ENCODE assay signal across 9 cellular contexts in genomic region chr13:79451500-79451962, GRCh38. TPM values are rescaled to one million over a fixed set of nuclear protein-coding genes. Genes with fewer than 3 reads are reported as not detected.
A peak's percentile ranks its signal among the peaks of the same experiment; 100 is the strongest.
DNase-seq lines count a peak whose midpoint lies in the region; FAIRE-seq and TF ChIP-seq lines count a peak whose summit lies in the region.
"Had no signal": no experiment of that assay in that cellular context is flagged by ENCODE, and none has a peak within 500 bp of the region (broad histone marks: within the 10 kb centered on the region; RNA-seq: fewer than 3 reads in every experiment).

No MANE protein-coding gene starts in this region.

- H3K4me1 ChIP-seq in endothelial cell of umbilical vein (ENCODE audit: control insufficient read depth, extremely low read depth, insufficient read depth, low read length), result peaks cover 14% of the 10 kb centered on the region

- no peaks in the 10 kb centered on the region for H4K20me1 ChIP-seq in endothelial cell of umbilical vein (replicated peaks; ENCODE audit: control insufficient read depth, extremely low read depth, insufficient read depth, low read length)

- H3K4me2 ChIP-seq in endothelial cell of umbilical vein (ENCODE audit: insufficient read depth, low read length), result peak overlapping the region; percentile 18

- H3K9me3 ChIP-seq in endothelial cell of umbilical vein (replicated peaks; ENCODE audit: control insufficient read depth, insufficient read depth, low read length) (no peaks in the 10 kb centered on the region), WERI-Rb-1 (ENCODE audit: severe bottlenecking) (no peaks in the 10 kb centered on the region)

- CTCF ChIA-PET in GM10248 (lab: Yijun Ruan, JAX), result interaction anchor here (0.9 to 2.2 kb wide), 3 partner anchors 23 to 89 kb away, joined by 3 to 13 read pairs (median 4); no protein-coding TSS in a partner anchor
- CTCF ChIA-PET in endothelial cell of umbilical vein (lab: Charles Lee), result interaction anchor here (1.3 to 1.8 kb wide), 3 partner anchors 27 to 90 kb away, joined by 4 to 15 read pairs (median 6); no protein-coding TSS in a partner anchor

- H3K27me3 ChIP-seq in endothelial cell of umbilical vein (ENCODE audit: control insufficient read depth in 2 of 2, insufficient read depth in 2 of 2, low read length in 2 of 2) (no peaks in the 10 kb centered on the region), WERI-Rb-1 (ENCODE audit: insufficient read depth, low read depth, severe bottlenecking) (peaks cover 19% of the 10 kb centered on the region)

- TF ChIP-seq CTCF in GM10248 (IDR thresholded peaks at IDR 0.05; ENCODE audit: control extremely low read depth, extremely low read depth, low read depth, missing control alignments) (no peak), endothelial cell of umbilical vein (IDR thresholded peaks at IDR 0.05; ENCODE audit: extremely low read depth in 1 of 2, insufficient read depth in 1 of 2, low read depth in 1 of 2, low read length in 2 of 2) (no peak), WERI-Rb-1 (IDR thresholded peaks at IDR 0.05; ENCODE audit: low read depth, low read length) (no peak)

- DNase-seq in GM10248 (ENCODE audit: extremely low spot score), result peak; percentile 74
- DNase-seq in H4 (ENCODE audit: low spot score), result peak; percentile 36
- DNase-seq in LHCN-M2 (ENCODE audit: low read depth), result peak; percentile 91
- peak; percentile 74 to 94 for DNase-seq in activated CD4-positive, alpha-beta T cell treated with anti-CD3 and anti-CD28 coated beads, Interleukin-2, amount 50 U/mL, for 24 hours (ENCODE audit: low read depth in 1 of 2, low spot score in 1 of 2)
- DNase-seq in endothelial cell of umbilical vein (ENCODE audit: low read depth, low spot score), result peak; percentile 65
- peak; percentile 81 for DNase-seq in stimulated activated CD4-positive, alpha-beta T cell treated with anti-CD3 and anti-CD28 coated beads, Interleukin-12 subunit alpha, Interleukin-12 subunit beta, amount 100 ng/mL, for 4 hours
- no peak for DNase-seq in WERI-Rb-1
- DNase-seq in hippocampal formation (lab: John Stamatoyannopoulos, UW), result no peak

- no peak overlapping the region for H3K9ac ChIP-seq in endothelial cell of umbilical vein (replicated peaks; ENCODE audit: extremely low read depth, insufficient read depth, low read length)

- FAIRE-seq in endothelial cell of umbilical vein (lab: Jason Lieb, UNC), result peak; percentile 81
- FAIRE-seq: TTC549 had no signal

- H3K36me3 ChIP-seq in endothelial cell of umbilical vein (ENCODE audit: control insufficient read depth in 2 of 2, extremely low read depth in 1 of 2, insufficient read depth in 2 of 2, low read length in 2 of 2), result no peaks in the 10 kb centered on the region
- no peaks in the 10 kb centered on the region for H3K36me3 ChIP-seq in WERI-Rb-1

- no peak overlapping the region for H3K27ac ChIP-seq in endothelial cell of umbilical vein (ENCODE audit: insufficient read depth, low read depth, low read length)
- no peak overlapping the region for H3K27ac ChIP-seq in WERI-Rb-1

- H3K79me2 ChIP-seq in endothelial cell of umbilical vein (ENCODE audit: control insufficient read depth, insufficient read depth, low read length), result no peaks in the 10 kb centered on the region

- H3K9me1 ChIP-seq in endothelial cell of umbilical vein (replicated peaks; ENCODE audit: control insufficient read depth, extremely low read depth, insufficient read depth, low read length), result no peaks in the 10 kb centered on the region

- H2AFZ ChIP-seq in endothelial cell of umbilical vein (ENCODE audit: low read depth, low read length), result peak overlapping the region; percentile 31

- TF ChIP-seq POLR2A in endothelial cell of umbilical vein (IDR thresholded peaks at IDR 0.05; ENCODE audit: low read depth, low read length), result no peak

- H3K4me3 ChIP-seq in endothelial cell of umbilical vein (replicated peaks in 1 of 3; ENCODE audit: insufficient read depth in 1 of 3, low read depth in 1 of 3, low read length in 3 of 3) (no peak overlapping the region), WERI-Rb-1 (ENCODE audit: low read depth, low read length) (no peak overlapping the region)

- dilution Hi-C loops in endothelial cell of umbilical vein (cut with MboI; ENCODE audit: extremely low pct_ligation_motif_present, low sequenced_read_pairs), result no loop called here

- intact Hi-C loops in endothelial cell of umbilical vein (cut with micrococcal nuclease), result no loop called here

- BruUV-seq in endothelial cell of umbilical vein (replicated peaks; lab: Mats Ljungman, UMichigan), result no TSS peak

- POLR2A ChIA-PET in GM10248 (lab: Yijun Ruan, JAX) (no interaction called here), endothelial cell of umbilical vein (lab: Charles Lee) (no interaction called here)

TF ChIP-seq in endothelial cell of umbilical vein, 7 proteins besides CTCF, POLR2A, EP300 and RAD21:
- TF ChIP-seq POLR2AphosphoS5 (IDR thresholded peaks at IDR 0.05; ENCODE audit: insufficient read depth, low read depth, low read length) (no peak), MYC (IDR thresholded peaks at IDR 0.05; ENCODE audit: low read depth, low read length) (no peak), FOS (IDR thresholded peaks at IDR 0.05; ENCODE audit: borderline replicate concordance, insufficient read depth, low read length) (peak; percentile 69), JUN (IDR thresholded peaks at IDR 0.05; ENCODE audit: borderline replicate concordance, insufficient read depth, insufficient read length, low read depth) (peak; percentile 43), GATA2 (IDR thresholded peaks at IDR 0.05; ENCODE audit: insufficient read depth, insufficient read length, low read depth, low read length) (peak; percentile 78), EZH2 (IDR thresholded peaks at IDR 0.05; ENCODE audit: borderline replicate concordance, low read depth, low read length, severe bottlenecking) (no peak)
- TF ChIP-seq, protein P1, sequence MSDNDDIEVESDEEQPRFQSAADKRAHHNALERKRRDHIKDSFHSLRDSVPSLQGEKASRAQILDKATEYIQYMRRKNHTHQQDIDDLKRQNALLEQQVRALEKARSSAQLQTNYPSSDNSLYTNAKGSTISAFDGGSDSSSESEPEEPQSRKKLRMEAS (IDR thresholded peaks at IDR 0.05; ENCODE audit: insufficient read depth, insufficient read length), result no peak

RNA-seq across cellular contexts. Expression of gene NDFIP2, which starts 29.4 kb away (rescaled TPM):
- 22.8 and 28.4 TPM in 2 replicates for total RNA-seq in H4 (2014; rRNA removed; shearing (Covaris generic))
- total RNA-seq in LHCN-M2 (2014; rRNA removed), result 39.7 and 44.1 TPM in 2 replicates
- 29.1 TPM for polyA plus RNA-seq in LHCN-M2 (2012)
- total RNA-seq in endothelial cell of umbilical vein, result 18.5 and 21.8 TPM in 2 replicates
- 7.9 and 8.8 TPM in 2 replicates for polyA plus RNA-seq in endothelial cell of umbilical vein
- 5.9 and 7.9 TPM in 2 replicates for polyA plus RNA-seq in endothelial cell of umbilical vein (2011; cell fraction: cytosol; rRNA removed)
- 5.5 and 7.7 TPM in 2 replicates for polyA plus RNA-seq in endothelial cell of umbilical vein (2011; cell fraction: nucleus; rRNA removed)
- 12.6 and 13.1 TPM in 2 replicates for polyA plus RNA-seq in endothelial cell of umbilical vein (2012)
- 21.4 and 22.7 TPM in 2 replicates for polyA minus RNA-seq in endothelial cell of umbilical vein
- polyA minus RNA-seq in endothelial cell of umbilical vein (2011; cell fraction: cytosol; rRNA and poly(A)+ RNA removed), result 27.8 TPM
- 12.6 and 13.8 TPM in 2 replicates for polyA minus RNA-seq in endothelial cell of umbilical vein (2011; cell fraction: nucleus; rRNA and poly(A)+ RNA removed)

RNA-seq across cellular contexts. Expression of gene RBM26, which starts 45.5 kb away (rescaled TPM):
- 13.0 and 15.9 TPM in 2 replicates for total RNA-seq in H4 (2014; rRNA removed; shearing (Covaris generic))
- 30.1 and 33.1 TPM in 2 replicates for total RNA-seq in LHCN-M2 (2014; rRNA removed)
- 10.1 TPM for polyA plus RNA-seq in LHCN-M2 (2012)
- 43.7 and 54.3 TPM in 2 replicates for total RNA-seq in endothelial cell of umbilical vein
- 10.8 and 14.8 TPM in 2 replicates for polyA plus RNA-seq in endothelial cell of umbilical vein
- 11.4 TPM in 2 replicates for polyA plus RNA-seq in endothelial cell of umbilical vein (2011; cell fraction: cytosol; rRNA removed)
- polyA plus RNA-seq in endothelial cell of umbilical vein (2011; cell fraction: nucleus; rRNA removed), result 90.4 and 116 TPM in 2 replicates
- polyA plus RNA-seq in endothelial cell of umbilical vein (2012), result 24.6 and 33.1 TPM in 2 replicates
- 21.7 and 25.3 TPM in 2 replicates for polyA minus RNA-seq in endothelial cell of umbilical vein
- 17.1 TPM for polyA minus RNA-seq in endothelial cell of umbilical vein (2011; cell fraction: cytosol; rRNA and poly(A)+ RNA removed)
- polyA minus RNA-seq in endothelial cell of umbilical vein (2011; cell fraction: nucleus; rRNA and poly(A)+ RNA removed), result 69.9 and 97.4 TPM in 2 replicates

Comparison
In these comparisons a context has a peak if more than half of its experiments do, and no peak if none do; other contexts are left out.
1. DNase-seq: peak in GM10248 (single experiment), H4 (single experiment), LHCN-M2 (single experiment), activated CD4-positive, alpha-beta T cell treated with anti-CD3 and anti-CD28 coated beads, Interleukin-2, amount 50 U/mL, for 24 hours (2 of 2), endothelial cell of umbilical vein (single experiment) and stimulated activated CD4-positive, alpha-beta T cell treated with anti-CD3 and anti-CD28 coated beads, Interleukin-12 subunit alpha, Interleukin-12 subunit beta, amount 100 ng/mL, for 4 hours (single experiment); none in WERI-Rb-1 (single experiment) and hippocampal formation (0 of 2).